ENCODE assay signal across 24 cellular contexts in genomic region chr1:170580636-170581035, GRCh38.
"Had no signal": no experiment of that assay in that cellular context is flagged by ENCODE, and none has a peak within 500 bp of the region (broad histone marks: within the 10 kb centered on the region; RNA-seq: fewer than 3 reads in every experiment).

No MANE protein-coding gene starts in this region.

- H3K4me1 Mint-ChIP-seq: activated B cell treated with CpG ODN at 0.5 μM for 24 hours; immature natural killer cell; naive thymus-derived CD8-positive, alpha-beta T cell had no signal

- H3K4me1 ChIP-seq: transverse colon had no signal

- DNase-seq: activated B cell treated with CpG ODN at 0.5 μM for 24 hours; activated CD4-positive, alpha-beta T cell treated with anti-CD3 and anti-CD28 coated beads, Interleukin-2, amount 50 U/mL, for 1 hour; activated CD8-positive, alpha-beta T cell treated with anti-CD3 and anti-CD28 coated beads for 36 hours; activated T-cell treated with anti-CD3 and anti-CD28 coated beads, Interleukin-2, amount 50 U/mL, for 48 hours; cerebellar nuclear complex; foreskin fibroblast; head of caudate nucleus; immature natural killer cell; kidney; left colon; naive thymus-derived CD8-positive, alpha-beta T cell; nucleus accumbens; stimulated activated CD4-positive, alpha-beta T cell treated with anti-CD3 and anti-CD28 coated beads, Interleukin-15, amount 100 ng/mL, for 24 hours; stimulated activated naive CD4-positive, alpha-beta T cell treated with Interleukin-2 at 50 U/mL for 16 hours; T1000; transverse colon had no signal

- H3K36me3 ChIP-seq: cardiac muscle cell, transverse colon had no signal

- H3K4me3 Mint-ChIP-seq: activated B cell treated with CpG ODN at 0.5 μM for 24 hours; activated CD8-positive, alpha-beta T cell treated with anti-CD3 and anti-CD28 coated beads for 36 hours; brain; immature natural killer cell; naive thymus-derived CD8-positive, alpha-beta T cell; neural crest cell; T-helper 1 cell treated with Interleukin-12 subunit alpha and Interleukin-12 subunit beta and Interleukin-4 antibody, amounts not matched to agents 30 μg/mL and 1 μg/mL, for 36 hours had no signal

- H3K4me3 ChIP-seq: cardiac muscle cell, coronary artery, testis, transverse colon had no signal

- H3K27me3 ChIP-seq: cardiac muscle cell, testis, transverse colon had no signal

- H3K9me3 Mint-ChIP-seq: activated B cell treated with CpG ODN at 0.5 μM for 24 hours; activated CD8-positive, alpha-beta T cell treated with anti-CD3 and anti-CD28 coated beads for 36 hours; activated T-helper 2 cell treated with anti-CD3 and anti-CD28 coated beads, Interferon-gamma antibody, Interleukin-2, Interleukin-4, amounts not matched to agents 10 μg/mL and 5 μg/mL and 100 μg/mL, durations not matched to agents 14 hours and 24 hours and 36 hours; brain; neural crest cell; T-helper 1 cell treated with Interleukin-12 subunit alpha and Interleukin-12 subunit beta and Interleukin-4 antibody, amounts not matched to agents 30 μg/mL and 1 μg/mL, for 36 hours had no signal

- H3K27ac Mint-ChIP-seq: activated B cell treated with CpG ODN at 0.5 μM for 24 hours; activated CD8-positive, alpha-beta T cell treated with anti-CD3 and anti-CD28 coated beads for 36 hours; activated naive CD4-positive, alpha-beta T cell treated with anti-CD3 and anti-CD28 coated beads, Interleukin-2, amount 50 U/mL, for 72 hours; activated T-helper 2 cell treated with anti-CD3 and anti-CD28 coated beads, Interferon-gamma antibody, Interleukin-2, Interleukin-4, amounts not matched to agents 10 μg/mL and 5 μg/mL and 100 μg/mL, durations not matched to agents 14 hours and 24 hours and 36 hours; brain; immature natural killer cell; naive thymus-derived CD8-positive, alpha-beta T cell; T-helper 1 cell treated with Interleukin-12 subunit alpha and Interleukin-12 subunit beta and Interleukin-4 antibody, amounts not matched to agents 30 μg/mL and 1 μg/mL, for 36 hours had no signal

- H3K36me3 Mint-ChIP-seq: activated naive CD4-positive, alpha-beta T cell treated with anti-CD3 and anti-CD28 coated beads, Interleukin-2, amount 50 U/mL, for 72 hours; brain; immature natural killer cell; naive thymus-derived CD8-positive, alpha-beta T cell had no signal

- H3K9me3 ChIP-seq: testis, transverse colon had no signal

- H3K27ac ChIP-seq: cardiac muscle cell, coronary artery, testis, transverse colon had no signal

- ATAC-seq: activated CD8-positive, alpha-beta T cell treated with anti-CD3 and anti-CD28 coated beads for 36 hours; activated naive CD4-positive, alpha-beta T cell treated with anti-CD3 and anti-CD28 coated beads, Interleukin-2, amount 50 U/mL, for 72 hours; left colon; naive thymus-derived CD8-positive, alpha-beta T cell had no signal
